Comparison of ENCODE assay signal across 25 cellular contexts in genomic region chr2:214066847-214067246, GRCh38.
"Had no signal": no experiment of that assay in that cellular context is flagged by ENCODE, and none has a peak within 500 bp of the region (broad histone marks: within the 10 kb centered on the region; RNA-seq: fewer than 3 reads in every experiment).

No MANE protein-coding gene starts in this region.

- H3K4me1 Mint-ChIP-seq: activated CD4-positive, alpha-beta T cell treated with anti-CD3 and anti-CD28 coated beads, Interleukin-2, amount 10 ng/mL, durations not matched to agents 7 days and 5 days; activated T-helper 17 cell treated with anti-CD3 and anti-CD28 coated beads, Interleukin-2, amount 50 U/mL, for 72 hours; naive B cell had no signal

- H3K27me3 Mint-ChIP-seq: activated CD4-positive, alpha-beta T cell treated with anti-CD3 and anti-CD28 coated beads, Interleukin-2, amount 10 ng/mL, durations not matched to agents 7 days and 5 days; activated CD8-positive, alpha-beta T cell treated with anti-CD3 and anti-CD28 coated beads for 36 hours; activated T-helper 17 cell treated with anti-CD3 and anti-CD28 coated beads, Interleukin-2, amount 50 U/mL, for 72 hours; effector memory CD8-positive, alpha-beta T cell; naive B cell; progenitor cell of endocrine pancreas had no signal

- DNase-seq: activated CD4-positive, alpha-beta T cell treated with anti-CD3 and anti-CD28 coated beads, Interleukin-2, amount 10 ng/mL, durations not matched to agents 7 days and 5 days; activated CD4-positive, CD25-positive, alpha-beta regulatory T cell treated with anti-CD3 and anti-CD28 coated beads, Interleukin-2, amount 50 U/mL, for 72 hours; activated CD8-positive, alpha-beta T cell treated with anti-CD3 and anti-CD28 coated beads for 36 hours; activated gamma-delta T cell treated with Interleukin-2 at 50 U/mL for 16 hours; activated naive CD4-positive, alpha-beta T cell treated with anti-CD3 and anti-CD28 coated beads, Interleukin-2, amount 50 U/mL, for 16 hours; activated T-cell treated with anti-CD3 and anti-CD28 coated beads, Interleukin-2, amount 50 U/mL, for 4 hours; amniotic stem cell; brain microvascular endothelial cell; cortex of kidney; effector memory CD8-positive, alpha-beta T cell; foreskin fibroblast; heart right ventricle; left ventricle myocardium inferior; naive B cell; nephron progenitor cell; ovary; right lobe of liver; stimulated activated CD4-positive, alpha-beta T cell treated with anti-CD3 and anti-CD28 coated beads, Interleukin-4, amount 100 ng/mL, for 1 hour; stimulated activated naive CD8-positive, alpha-beta T cell treated with anti-CD3 and anti-CD28 coated beads, Interleukin-15, Interleukin-2, amounts not matched to agents 100 U/mL and 50 U/mL, for 24 hours; T-helper 9 cell; trophoblast cell had no signal

- H3K4me3 Mint-ChIP-seq: activated CD4-positive, alpha-beta T cell treated with anti-CD3 and anti-CD28 coated beads, Interleukin-2, amount 10 ng/mL, durations not matched to agents 7 days and 5 days; activated CD8-positive, alpha-beta T cell treated with anti-CD3 and anti-CD28 coated beads for 36 hours; activated T-cell treated with anti-CD3 and anti-CD28 coated beads, Interleukin-2, amount 50 U/mL, for 4 hours; activated T-helper 17 cell treated with anti-CD3 and anti-CD28 coated beads, Interleukin-2, amount 50 U/mL, for 72 hours; effector memory CD8-positive, alpha-beta T cell; mesothelial cell of epicardium; nephron progenitor cell had no signal

- ATAC-seq: activated CD8-positive, alpha-beta T cell treated with anti-CD3 and anti-CD28 coated beads for 36 hours; activated T-cell treated with anti-CD3 and anti-CD28 coated beads, Interleukin-2, amount 50 U/mL, for 4 hours; activated T-helper 17 cell treated with anti-CD3 and anti-CD28 coated beads, Interleukin-2, amount 50 U/mL, for 72 hours; effector memory CD8-positive, alpha-beta T cell; esophagus mucosa; heart right ventricle; right lobe of liver; stimulated activated naive CD8-positive, alpha-beta T cell treated with anti-CD3 and anti-CD28 coated beads, Interleukin-15, Interleukin-2, amounts not matched to agents 100 U/mL and 50 U/mL, for 24 hours had no signal

- H3K9me3 Mint-ChIP-seq: activated CD4-positive, alpha-beta T cell treated with anti-CD3 and anti-CD28 coated beads, Interleukin-2, amount 10 ng/mL, durations not matched to agents 7 days and 5 days; activated T-cell treated with anti-CD3 and anti-CD28 coated beads, Interleukin-2, amount 50 U/mL, for 4 hours; activated T-helper 17 cell treated with anti-CD3 and anti-CD28 coated beads, Interleukin-2, amount 50 U/mL, for 72 hours; mesothelial cell of epicardium; nephron progenitor cell had no signal

- H3K36me3 Mint-ChIP-seq: mesothelial cell of epicardium, naive B cell had no signal

- H3K27ac Mint-ChIP-seq: activated CD4-positive, alpha-beta T cell treated with anti-CD3 and anti-CD28 coated beads, Interleukin-2, amount 10 ng/mL, durations not matched to agents 7 days and 5 days; activated CD8-positive, alpha-beta T cell treated with anti-CD3 and anti-CD28 coated beads for 36 hours; activated T-helper 17 cell treated with anti-CD3 and anti-CD28 coated beads, Interleukin-2, amount 50 U/mL, for 72 hours; effector memory CD8-positive, alpha-beta T cell; mesothelial cell of epicardium; naive B cell; nephron progenitor cell; progenitor cell of endocrine pancreas had no signal
